ENCODE assay signal across 8 cellular contexts in genomic region chr11:60363542-60364525, GRCh38. TPM values are rescaled to one million over a fixed set of nuclear protein-coding genes. Genes with fewer than 3 reads are reported as not detected.
A peak's percentile ranks its signal among the peaks of the same experiment; 100 is the strongest.
DNase-seq lines count a peak whose midpoint lies in the region; ATAC-seq and TF ChIP-seq lines count a peak whose summit lies in the region.

No MANE protein-coding gene starts in this region.

- no peaks in the 10 kb centered on the region for H3K4me1 Mint-ChIP-seq in activated naive CD4-positive, alpha-beta T cell treated with anti-CD3 and anti-CD28 coated beads, Interleukin-2, amount 10 ng/mL, durations not matched to agents 7 days and 5 days

- CTCF ChIA-PET in activated naive CD4-positive, alpha-beta T cell treated with anti-CD3 and anti-CD28 coated beads, Interleukin-2, amount 10 ng/mL, durations not matched to agents 7 days and 5 days (lab: Charles Lee): interaction anchor here (0.6 to 4.0 kb wide), 24 partner anchors 13 to 385 kb away, joined by 3 to 48 read pairs (median 4); no protein-coding TSS in a partner anchor

- H3K4me3 Mint-ChIP-seq in activated naive CD4-positive, alpha-beta T cell treated with anti-CD3 and anti-CD28 coated beads, Interleukin-2, amount 10 ng/mL, durations not matched to agents 7 days and 5 days: no peak overlapping the region

- H3K9me3 ChIP-seq in MM.1S (replicated peaks; ENCODE audit: insufficient read depth, low read length) (no peaks in the 10 kb centered on the region), SK-N-MC (ENCODE audit: low read depth, low read length) (no peaks in the 10 kb centered on the region)

- H3K79me2 ChIP-seq in MM.1S (ENCODE audit: low read length): no peaks in the 10 kb centered on the region

- H3K27me3 ChIP-seq in H7 (ENCODE audit: control insufficient read depth, insufficient read depth, low read length): no peaks in the 10 kb centered on the region
- H3K27me3 ChIP-seq in MM.1S (replicated peaks; ENCODE audit: insufficient read depth, low read length): peaks cover 5% of the 10 kb centered on the region; the same call in 1 of the 2 replicates

- H3K9me2 ChIP-seq in MM.1S (replicated peaks; ENCODE audit: insufficient read depth, low read length): no peaks in the 10 kb centered on the region

- 0 out of 2 replicates have a peak, but pooled peaks cover 8% of the 10 kb centered on the region for H3F3A ChIP-seq in MM.1S (ENCODE audit: insufficient read depth, low read length)

- peak; percentile 83 for ATAC-seq in Right ventricle myocardium superior (ENCODE audit: poor library complexity)

- no peaks in the 10 kb centered on the region for H4K20me1 ChIP-seq in MM.1S (ENCODE audit: insufficient read depth, low read length)

- intact Hi-C loops in Right ventricle myocardium superior (cut with DNase I): no loop called here
- intact Hi-C loops in posterior cingulate gyrus (cut with DNase I): loop anchor here (5.0 kb wide), 1 partner anchor 253 kb away; no protein-coding TSS in a partner anchor

- H2AFZ ChIP-seq in MM.1S (ENCODE audit: low read length): no peak overlapping the region

- DNase-seq in EL (peak; percentile 52), H7 (peak; percentile 50), MM.1S (peak; percentile 79), SK-N-MC (ENCODE audit: low read depth, low spot score) (peak; percentile 26), Right ventricle myocardium superior (peak; percentile 41), posterior cingulate gyrus (peak in 6 of 10 donors; percentile 19 to 86 (median 54)), GF-D8 (lab: John Stamatoyannopoulos, UW) (no peak)
- peak; percentile 71 for DNase-seq in activated naive CD4-positive, alpha-beta T cell treated with anti-CD3 and anti-CD28 coated beads, Interleukin-2, amount 10 ng/mL, durations not matched to agents 7 days and 5 days

- H3K4me2 ChIP-seq in MM.1S (ENCODE audit: low read depth, low read length): no peak overlapping the region

- no peaks in the 10 kb centered on the region for H3K36me3 ChIP-seq in H7 (replicated peaks; ENCODE audit: control insufficient read depth, insufficient read depth, low read length)
- no peaks in the 10 kb centered on the region for H3K36me3 ChIP-seq in MM.1S (replicated peaks; ENCODE audit: insufficient read depth, low read length)
- no peaks in the 10 kb centered on the region for H3K36me3 ChIP-seq in SK-N-MC (ENCODE audit: insufficient read depth, low read length)

- H3K4me3 ChIP-seq in H7 (ENCODE audit: insufficient read depth, low read depth, low read length): no peak overlapping the region
- H3K4me3 ChIP-seq in MM.1S (ENCODE audit: low read length): no peak overlapping the region
- H3K4me3 ChIP-seq in SK-N-MC: no peak overlapping the region

- H3K9ac ChIP-seq in MM.1S (ENCODE audit: low read length): no peak overlapping the region
- H3K9ac ChIP-seq in SK-N-MC (ENCODE audit: insufficient read length): no peak overlapping the region

- H3K27ac Mint-ChIP-seq in activated naive CD4-positive, alpha-beta T cell treated with anti-CD3 and anti-CD28 coated beads, Interleukin-2, amount 10 ng/mL, durations not matched to agents 7 days and 5 days: no peak overlapping the region

- TF ChIP-seq CTCF in MM.1S (IDR thresholded peaks at IDR 0.05; ENCODE audit: low read length): peak; percentile 77

- no peaks in the 10 kb centered on the region for H3K36me3 Mint-ChIP-seq in activated naive CD4-positive, alpha-beta T cell treated with anti-CD3 and anti-CD28 coated beads, Interleukin-2, amount 10 ng/mL, durations not matched to agents 7 days and 5 days

- peaks cover 16% of the 10 kb centered on the region for H3K27me3 Mint-ChIP-seq in activated naive CD4-positive, alpha-beta T cell treated with anti-CD3 and anti-CD28 coated beads, Interleukin-2, amount 10 ng/mL, durations not matched to agents 7 days and 5 days

- H3K27ac ChIP-seq in MM.1S (ENCODE audit: low read length) (no peak overlapping the region), SK-N-MC (no peak overlapping the region)

- H3K9me3 Mint-ChIP-seq in activated naive CD4-positive, alpha-beta T cell treated with anti-CD3 and anti-CD28 coated beads, Interleukin-2, amount 10 ng/mL, durations not matched to agents 7 days and 5 days: no peaks in the 10 kb centered on the region

- peaks cover 4% of the 10 kb centered on the region; the same call in 1 of the 2 replicates for H3K4me1 ChIP-seq in MM.1S (ENCODE audit: low read length)

RNA-seq across cellular contexts. Expression of gene MS4A7, which starts 14.5 kb away (rescaled TPM):
- not detected in 2 replicates for total RNA-seq in H7 (2014; rRNA removed; shearing (Covaris generic))
- 11.9 TPM for total RNA-seq in Right ventricle myocardium superior

RNA-seq across cellular contexts. Expression of gene MS4A14, which starts 32.4 kb away (rescaled TPM):
- total RNA-seq in H7 (2014; rRNA removed; shearing (Covaris generic)): not detected in 2 replicates
- total RNA-seq in Right ventricle myocardium superior: 0.97 TPM

RNA-seq across cellular contexts. Expression of gene MS4A6E, which starts 36.8 kb away (rescaled TPM):
- not detected in 2 replicates for total RNA-seq in H7 (2014; rRNA removed; shearing (Covaris generic))
- not detected for total RNA-seq in Right ventricle myocardium superior

Comparison
In these comparisons a context has a peak if more than half of its experiments do, and no peak if none do; other contexts are left out.
1. RNA of gene MS4A7, which starts 14.5 kb away (total RNA-seq): 11.9 TPM in Right ventricle myocardium superior (single experiment); not detected in H7; every median in the first group is over 10 times any median in the second.